Comparison of ENCODE assay signal across 1 cellular context in the genomic region with DNA sequence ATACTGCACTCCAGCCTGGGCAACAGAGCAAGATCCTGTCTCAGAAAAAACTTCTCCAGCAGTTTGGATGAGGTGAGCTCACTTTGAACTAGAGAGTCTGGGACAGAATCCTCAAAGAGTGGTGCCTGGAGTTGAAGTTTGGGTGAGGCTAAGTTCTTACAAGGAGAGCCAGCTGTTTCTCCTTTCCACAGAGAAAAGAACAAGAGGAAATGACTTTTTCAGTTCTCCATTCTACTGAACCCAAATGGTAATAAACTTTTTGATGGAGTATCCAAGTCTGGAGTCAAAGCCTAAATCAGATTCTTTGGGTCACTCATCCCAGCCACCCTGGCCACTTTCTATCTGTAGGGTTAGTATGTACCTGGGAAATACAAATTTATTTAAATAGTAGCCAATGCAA.
TF ChIP-seq lines count a peak whose summit lies in the region.

No MANE protein-coding gene starts in this region.

TF ChIP-seq in SK-N-SH, 30 proteins besides CTCF, POLR2A, EP300 and RAD21 (continued from another document):
- TF ChIP-seq, protein P1, sequence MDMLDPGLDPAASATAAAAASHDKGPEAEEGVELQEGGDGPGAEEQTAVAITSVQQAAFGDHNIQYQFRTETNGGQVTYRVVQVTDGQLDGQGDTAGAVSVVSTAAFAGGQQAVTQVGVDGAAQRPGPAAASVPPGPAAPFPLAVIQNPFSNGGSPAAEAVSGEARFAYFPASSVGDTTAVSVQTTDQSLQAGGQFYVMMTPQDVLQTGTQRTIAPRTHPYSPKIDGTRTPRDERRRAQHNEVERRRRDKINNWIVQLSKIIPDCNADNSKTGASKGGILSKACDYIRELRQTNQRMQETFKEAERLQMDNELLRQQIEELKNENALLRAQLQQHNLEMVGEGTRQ (IDR thresholded peaks at IDR 0.05; ENCODE audit: borderline replicate concordance, low read depth, low read length), result no peak
- no peak for TF ChIP-seq PBX3 (IDR thresholded peaks at IDR 0.05)
- TF ChIP-seq FOXM1 (IDR thresholded peaks at IDR 0.05; ENCODE audit: low read depth), result no peak
- TF ChIP-seq NRF1 (IDR thresholded peaks at IDR 0.05; ENCODE audit: low read depth, low read length), result no peak
- TF ChIP-seq FOXJ3 (CRISPR knock-in tag; IDR thresholded peaks at IDR 0.05), result no peak
- no peak for TF ChIP-seq TEAD4 (IDR thresholded peaks at IDR 0.05; ENCODE audit: borderline replicate concordance, insufficient read depth)
TF ChIP-seq in SK-N-SH: peak in this region for 0.
